Comparison of ENCODE assay signal across 2 cellular contexts in the genomic region with DNA sequence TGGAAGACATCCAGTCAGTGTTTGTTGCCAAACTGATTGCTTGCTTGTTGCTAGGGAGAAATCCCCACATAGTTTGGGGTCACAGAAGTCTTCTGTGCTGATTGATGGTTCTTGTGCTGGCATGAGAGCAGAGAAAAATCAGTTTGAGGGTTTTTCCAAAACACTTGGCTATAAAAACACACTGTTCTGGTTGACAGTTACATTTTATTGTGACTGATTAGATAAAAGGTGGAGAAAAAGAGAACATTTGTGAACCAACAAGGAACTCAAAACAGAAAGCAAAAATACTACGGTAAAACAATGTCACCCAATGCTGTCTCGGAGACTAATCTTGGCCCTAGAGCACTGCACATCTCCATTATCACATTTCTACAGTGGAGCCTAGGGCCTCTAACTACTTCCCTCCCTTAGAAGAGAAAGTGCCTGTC.
A peak's percentile ranks its signal among the peaks of the same experiment; 100 is the strongest.
TF ChIP-seq lines count a peak whose summit lies in the region.

No MANE protein-coding gene starts in this region.

TF ChIP-seq in IMR-90, 13 proteins besides CTCF, POLR2A, EP300 and RAD21:
- TF ChIP-seq MAFK (IDR thresholded peaks at IDR 0.05; ENCODE audit: low read depth, low read length) (no peak), RCOR1 (IDR thresholded peaks at IDR 0.05; ENCODE audit: insufficient replicate concordance, low read length) (no peak), BHLHE40 (IDR thresholded peaks at IDR 0.05; ENCODE audit: low read depth, low read length) (no peak), MAZ (IDR thresholded peaks at IDR 0.05; ENCODE audit: borderline replicate concordance, low read depth, low read length) (no peak), CEBPB (IDR thresholded peaks at IDR 0.05; ENCODE audit: low read depth, low read length) (no peak), MXI1 (IDR thresholded peaks at IDR 0.05; ENCODE audit: borderline replicate concordance, low read depth, low read length) (no peak)

TF ChIP-seq in K562, 482 proteins besides CTCF, POLR2A, EP300 and RAD21:
- TF ChIP-seq ZKSCAN1 (IDR thresholded peaks at IDR 0.05; ENCODE audit: low read depth, low read length) (no peak), SP1 (CRISPR knock-in tag; IDR thresholded peaks at IDR 0.05) (no peak), CHD4 (IDR thresholded peaks at IDR 0.05; ENCODE audit: insufficient read depth, insufficient replicate concordance, low read depth, low read length, poor library complexity, severe bottlenecking) (no peak), AFF1 (IDR thresholded peaks at IDR 0.05; ENCODE audit: low read depth in 1 of 2, partially characterized antibody in 2 of 2) (peak in 1 of 2 experiments; percentile 83), CBFA2T3 (IDR thresholded peaks at IDR 0.05) (0 out of 2 replicates have a peak, but pooled peaks have one; percentile 12), MEIS2 (IDR thresholded peaks at IDR 0.05; ENCODE audit: partially characterized antibody) (peak; percentile 63), MYC (IDR thresholded peaks at IDR 0.05; ENCODE audit: low read depth, low read length) (no peak), MYC (CRISPR knock-in tag; IDR thresholded peaks at IDR 0.05; ENCODE audit: borderline replicate concordance, low read depth) (no peak), ZSCAN32 (CRISPR knock-in tag; IDR thresholded peaks at IDR 0.05) (peak; percentile 98), EGR1 (conservative IDR thresholded peaks at IDR 0.05) (no peak), CEBPG (CRISPR knock-in tag; IDR thresholded peaks at IDR 0.05) (no peak), CEBPG (tag; conservative IDR thresholded peaks at IDR 0.05 in 1 of 2, IDR thresholded peaks at IDR 0.05 in 1 of 2) (no peak), ZFP36 (IDR thresholded peaks at IDR 0.05; ENCODE audit: low read depth, low read length, partially characterized antibody) (peak; percentile 12), SPI1 (IDR thresholded peaks at IDR 0.05; ENCODE audit: borderline replicate concordance, low read depth, low read length) (no peak), ARID1B (IDR thresholded peaks at IDR 0.05) (peak; percentile 8; the same call in 1 of the 2 replicates), DDX20 (tag; IDR thresholded peaks at IDR 0.05; ENCODE audit: low read depth) (no peak), RCOR1 (IDR thresholded peaks at IDR 0.05; ENCODE audit: borderline replicate concordance in 1 of 2, low read depth in 2 of 2, low read length in 2 of 2) (0 out of 4 replicates have a peak, but pooled peaks of 1 of the 2 experiments have one; percentile 9), PKNOX1 (IDR thresholded peaks at IDR 0.05) (peak; percentile 35; the same call in 1 of the 2 replicates), ZNF407 (IDR thresholded peaks at IDR 0.05; ENCODE audit: low read depth) (no peak), CBFB (CRISPR knock-in tag; IDR thresholded peaks at IDR 0.05) (no peak), TAL1 (IDR thresholded peaks at IDR 0.05) (peak; percentile 17; the same call in 1 of the 2 replicates)
- TF ChIP-seq, protein P1, sequence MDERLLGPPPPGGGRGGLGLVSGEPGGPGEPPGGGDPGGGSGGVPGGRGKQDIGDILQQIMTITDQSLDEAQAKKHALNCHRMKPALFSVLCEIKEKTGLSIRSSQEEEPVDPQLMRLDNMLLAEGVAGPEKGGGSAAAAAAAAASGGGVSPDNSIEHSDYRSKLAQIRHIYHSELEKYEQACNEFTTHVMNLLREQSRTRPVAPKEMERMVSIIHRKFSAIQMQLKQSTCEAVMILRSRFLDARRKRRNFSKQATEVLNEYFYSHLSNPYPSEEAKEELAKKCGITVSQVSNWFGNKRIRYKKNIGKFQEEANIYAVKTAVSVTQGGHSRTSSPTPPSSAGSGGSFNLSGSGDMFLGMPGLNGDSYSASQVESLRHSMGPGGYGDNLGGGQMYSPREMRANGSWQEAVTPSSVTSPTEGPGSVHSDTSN (CRISPR knock-in tag; IDR thresholded peaks at IDR 0.05; ENCODE audit: low read depth): no peak
- TF ChIP-seq, protein P1 (tag; conservative IDR thresholded peaks at IDR 0.05; ENCODE audit: low read depth): peak; percentile 80
- TF ChIP-seq, protein P2, sequence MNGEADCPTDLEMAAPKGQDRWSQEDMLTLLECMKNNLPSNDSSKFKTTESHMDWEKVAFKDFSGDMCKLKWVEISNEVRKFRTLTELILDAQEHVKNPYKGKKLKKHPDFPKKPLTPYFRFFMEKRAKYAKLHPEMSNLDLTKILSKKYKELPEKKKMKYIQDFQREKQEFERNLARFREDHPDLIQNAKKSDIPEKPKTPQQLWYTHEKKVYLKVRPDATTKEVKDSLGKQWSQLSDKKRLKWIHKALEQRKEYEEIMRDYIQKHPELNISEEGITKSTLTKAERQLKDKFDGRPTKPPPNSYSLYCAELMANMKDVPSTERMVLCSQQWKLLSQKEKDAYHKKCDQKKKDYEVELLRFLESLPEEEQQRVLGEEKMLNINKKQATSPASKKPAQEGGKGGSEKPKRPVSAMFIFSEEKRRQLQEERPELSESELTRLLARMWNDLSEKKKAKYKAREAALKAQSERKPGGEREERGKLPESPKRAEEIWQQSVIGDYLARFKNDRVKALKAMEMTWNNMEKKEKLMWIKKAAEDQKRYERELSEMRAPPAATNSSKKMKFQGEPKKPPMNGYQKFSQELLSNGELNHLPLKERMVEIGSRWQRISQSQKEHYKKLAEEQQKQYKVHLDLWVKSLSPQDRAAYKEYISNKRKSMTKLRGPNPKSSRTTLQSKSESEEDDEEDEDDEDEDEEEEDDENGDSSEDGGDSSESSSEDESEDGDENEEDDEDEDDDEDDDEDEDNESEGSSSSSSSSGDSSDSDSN (IDR thresholded peaks at IDR 0.05; ENCODE audit: borderline replicate concordance in 1 of 2, low read depth in 2 of 2, low read length in 2 of 2): no peak
- TF ChIP-seq, protein P3, sequence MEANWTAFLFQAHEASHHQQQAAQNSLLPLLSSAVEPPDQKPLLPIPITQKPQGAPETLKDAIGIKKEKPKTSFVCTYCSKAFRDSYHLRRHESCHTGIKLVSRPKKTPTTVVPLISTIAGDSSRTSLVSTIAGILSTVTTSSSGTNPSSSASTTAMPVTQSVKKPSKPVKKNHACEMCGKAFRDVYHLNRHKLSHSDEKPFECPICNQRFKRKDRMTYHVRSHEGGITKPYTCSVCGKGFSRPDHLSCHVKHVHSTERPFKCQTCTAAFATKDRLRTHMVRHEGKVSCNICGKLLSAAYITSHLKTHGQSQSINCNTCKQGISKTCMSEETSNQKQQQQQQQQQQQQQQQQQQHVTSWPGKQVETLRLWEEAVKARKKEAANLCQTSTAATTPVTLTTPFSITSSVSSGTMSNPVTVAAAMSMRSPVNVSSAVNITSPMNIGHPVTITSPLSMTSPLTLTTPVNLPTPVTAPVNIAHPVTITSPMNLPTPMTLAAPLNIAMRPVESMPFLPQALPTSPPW (CRISPR knock-in tag; IDR thresholded peaks at IDR 0.05): no peak; the same call in 1 of the 2 replicates
